In the genomic region with DNA sequence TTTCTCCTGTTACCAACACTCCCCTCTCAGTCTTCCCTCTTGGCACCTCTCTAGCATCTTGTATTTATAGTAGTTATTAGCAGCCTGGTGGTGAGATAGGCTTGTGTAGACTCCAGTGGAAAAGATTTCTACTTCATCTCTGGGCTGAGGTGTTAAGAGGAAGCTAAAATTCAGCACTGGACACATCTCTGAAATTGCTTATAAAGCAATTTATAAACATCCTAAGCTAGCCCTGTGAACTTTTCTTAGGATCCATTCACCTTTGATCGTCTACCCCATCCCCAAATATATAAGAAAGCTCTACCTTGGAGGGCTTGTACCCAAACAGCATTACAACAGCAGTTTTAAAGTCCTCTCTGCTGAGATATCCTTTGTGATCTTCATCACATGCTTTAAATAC, we compare ENCODE assay signal across 8 cellular contexts. TPM values are rescaled to one million over a fixed set of nuclear protein-coding genes. Genes with fewer than 3 reads are reported as not detected.
DNase-seq lines count a peak whose midpoint lies in the region; ATAC-seq, FAIRE-seq and TF ChIP-seq lines count a peak whose summit lies in the region.

No MANE protein-coding gene starts in this region.

- H3K4me2 ChIP-seq in Karpas-422 (ENCODE audit: low read depth, low read length, poor library complexity, severe bottlenecking), result peak overlapping the region; percentile 84

- H3K9me3 ChIP-seq in Karpas-422 (ENCODE audit: low read length), result no peaks in the 10 kb centered on the region

- intact Hi-C loops in Calu3 (cut with micrococcal nuclease; ENCODE audit: unreplicated experiment), result no loop called here

- peaks cover 44% of the 10 kb centered on the region for H3K79me2 ChIP-seq in Karpas-422 (ENCODE audit: low read length)

- H3K27ac Mint-ChIP-seq in Calu3 (ENCODE audit: unreplicated experiment) (no peak overlapping the region), brain (peak overlapping the region in 1 of 5 experiments; percentile 94)
- H3K27ac Mint-ChIP-seq in natural killer cell treated with Interleukin-12 subunit alpha and Interleukin-12 subunit beta and Interleukin-15 and Interleukin-18, amount 100 ng/mL, for 72 hours, result peak overlapping the region; percentile 81 to 88

- H3K4me1 ChIP-seq in Karpas-422 (ENCODE audit: low read length), result peaks cover 34% of the 10 kb centered on the region

- no peak for FAIRE-seq in RCC 7860 (lab: Jason Lieb, UNC)

- H3K36me3 ChIP-seq in Karpas-422 (ENCODE audit: insufficient read depth, low read length), result peaks cover 48% of the 10 kb centered on the region

- peak overlapping the region; percentile 78 for H3K9ac ChIP-seq in Karpas-422 (ENCODE audit: low read length)

- H3K9me2 ChIP-seq in Karpas-422 (replicated peaks; ENCODE audit: insufficient read depth, low read length), result no peaks in the 10 kb centered on the region

- peak overlapping the region; percentile 68 for H3K4me3 ChIP-seq in Karpas-422 (ENCODE audit: low read length)

- peaks cover 35% of the 10 kb centered on the region for H3K36me3 Mint-ChIP-seq in Calu3 (ENCODE audit: insufficient read depth, unreplicated experiment)
- peaks cover 46% of the 10 kb centered on the region for H3K36me3 Mint-ChIP-seq in brain
- H3K36me3 Mint-ChIP-seq in natural killer cell treated with Interleukin-12 subunit alpha and Interleukin-12 subunit beta and Interleukin-15 and Interleukin-18, amount 100 ng/mL, for 72 hours, result peaks cover 14% of the 10 kb centered on the region

- no peaks in the 10 kb centered on the region for H3K27me3 Mint-ChIP-seq in Calu3 (ENCODE audit: unreplicated experiment)
- peaks cover 10% of the 10 kb centered on the region for H3K27me3 Mint-ChIP-seq in brain
- no peaks in the 10 kb centered on the region for H3K27me3 Mint-ChIP-seq in natural killer cell treated with Interleukin-12 subunit alpha and Interleukin-12 subunit beta and Interleukin-15 and Interleukin-18, amount 100 ng/mL, for 72 hours

- no peaks in the 10 kb centered on the region for H3K27me3 ChIP-seq in Karpas-422 (ENCODE audit: low read length)

- POLR2A ChIA-PET in RWPE1 (lab: Yijun Ruan, JAX; ENCODE audit: low non-redundant PET), result no interaction called here

- H3K4me3 Mint-ChIP-seq in Calu3 (ENCODE audit: low read depth, unreplicated experiment) (peak overlapping the region; percentile 95), brain (peak overlapping the region; percentile 96 to 99 (median 99))
- H3K4me3 Mint-ChIP-seq in natural killer cell treated with Interleukin-12 subunit alpha and Interleukin-12 subunit beta and Interleukin-15 and Interleukin-18, amount 100 ng/mL, for 72 hours, result peak overlapping the region; percentile 95

- H3K9me3 Mint-ChIP-seq in Calu3 (ENCODE audit: low read depth, unreplicated experiment), result no peaks in the 10 kb centered on the region
- peaks cover 0 to 5% (median 0%) of the 10 kb centered on the region in 5 experiments for H3K9me3 Mint-ChIP-seq in brain
- H3K9me3 Mint-ChIP-seq in natural killer cell treated with Interleukin-12 subunit alpha and Interleukin-12 subunit beta and Interleukin-15 and Interleukin-18, amount 100 ng/mL, for 72 hours, result no peaks in the 10 kb centered on the region

- H2AFZ ChIP-seq in Karpas-422 (ENCODE audit: low read length), result no peak overlapping the region

- H4K20me1 ChIP-seq in Karpas-422 (ENCODE audit: insufficient read depth, low read depth, low read length), result 0 out of 2 replicates have a peak, but pooled peaks cover 5% of the 10 kb centered on the region

- BruUV-seq in Calu3 (replicated peaks; lab: Mats Ljungman, UMichigan), result TSS peak; percentile 69

- TF ChIP-seq CTCF in Calu3 (IDR thresholded peaks at IDR 0.05; ENCODE audit: unreplicated experiment), result no peak
- TF ChIP-seq CTCF in brain (conservative IDR thresholded peaks at IDR 0.05), result no peak
- TF ChIP-seq CTCF in RWPE1 (conservative IDR thresholded peaks at IDR 0.05; ENCODE audit: low read depth), result no peak

- no peak for ATAC-seq in natural killer cell treated with Interleukin-12 subunit alpha and Interleukin-12 subunit beta and Interleukin-15 and Interleukin-18, amount 100 ng/mL, for 72 hours
- no peak for ATAC-seq in GM19395 (IDR thresholded peaks at IDR 0.05; ENCODE audit: unreplicated experiment)

- CTCF ChIA-PET in Calu3 (lab: Charles Lee), result interaction anchor here (0.6 to 1.3 kb wide), 2 partner anchors 280 to 941 kb away, joined by 3 to 4 read pairs; no protein-coding TSS in a partner anchor
- CTCF ChIA-PET in RWPE1 (lab: Yijun Ruan, JAX), result interaction anchor here (0.7 to 1.5 kb wide), 4 partner anchors 15 to 927 kb away, joined by 3 to 9 read pairs (median 4); no protein-coding TSS in a partner anchor

- H3K4me1 Mint-ChIP-seq in Calu3 (ENCODE audit: low read depth, unreplicated experiment) (peaks cover 26% of the 10 kb centered on the region), brain (peaks cover 46% of the 10 kb centered on the region)
- peaks cover 37 to 44% of the 10 kb centered on the region in 2 donors for H3K4me1 Mint-ChIP-seq in natural killer cell treated with Interleukin-12 subunit alpha and Interleukin-12 subunit beta and Interleukin-15 and Interleukin-18, amount 100 ng/mL, for 72 hours (ENCODE audit: low read depth in 2 of 2)

- H3K27ac ChIP-seq in Karpas-422 (ENCODE audit: low read length), result peak overlapping the region; percentile 34
- H3K27ac ChIP-seq in RWPE1, result no peak overlapping the region

- DNase-seq in Calu3, result no peak
- DNase-seq in Karpas-422, result peak; percentile 55
- DNase-seq in natural killer cell treated with Interleukin-12 subunit alpha and Interleukin-12 subunit beta and Interleukin-15 and Interleukin-18, amount 100 ng/mL, for 72 hours (ENCODE audit: low spot score), result no peak
- no peak for DNase-seq in RCC 7860 (ENCODE audit: low spot score)
- no peak for DNase-seq in NCI-H2081 (lab: John Stamatoyannopoulos, UW)
- DNase-seq in RWPE1 (ENCODE audit: low spot score), result no peak

RNA-seq across cellular contexts. Expression of a gene that starts 0.9 kb away (rescaled TPM):
- total RNA-seq in Calu3 (2022), result 23.6 and 29.4 TPM in 2 replicates
- total RNA-seq in Karpas-422 (2014; rRNA removed; shearing (Covaris generic); ENCODE audit: low replicate concordance), result 8.3 and 43.3 TPM in 2 replicates
- 11.5 TPM for polyA plus RNA-seq in brain (ENCODE audit: insufficient read depth, low read depth, low replicate concordance)
- 1 to 10 TPM; 4.8 to 7.5 TPM for total RNA-seq in natural killer cell treated with Interleukin-12 subunit alpha and Interleukin-12 subunit beta and Interleukin-15 and Interleukin-18, amount 100 ng/mL, for 72 hours

RNA-seq across cellular contexts. Expression of a gene that starts 2.1 kb away (rescaled TPM):
- 24.4 and 29.4 TPM in 2 replicates for total RNA-seq in Calu3 (2022)
- total RNA-seq in Karpas-422 (2014; rRNA removed; shearing (Covaris generic); ENCODE audit: low replicate concordance), result 68.2 and 85.9 TPM in 2 replicates
- 28.3 TPM for polyA plus RNA-seq in brain (ENCODE audit: insufficient read depth, low read depth, low replicate concordance)
- 10 to 100 TPM; 50.0 to 77.9 TPM for total RNA-seq in natural killer cell treated with Interleukin-12 subunit alpha and Interleukin-12 subunit beta and Interleukin-15 and Interleukin-18, amount 100 ng/mL, for 72 hours
